ENCODE assay signal across 21 cellular contexts in the genomic region with DNA sequence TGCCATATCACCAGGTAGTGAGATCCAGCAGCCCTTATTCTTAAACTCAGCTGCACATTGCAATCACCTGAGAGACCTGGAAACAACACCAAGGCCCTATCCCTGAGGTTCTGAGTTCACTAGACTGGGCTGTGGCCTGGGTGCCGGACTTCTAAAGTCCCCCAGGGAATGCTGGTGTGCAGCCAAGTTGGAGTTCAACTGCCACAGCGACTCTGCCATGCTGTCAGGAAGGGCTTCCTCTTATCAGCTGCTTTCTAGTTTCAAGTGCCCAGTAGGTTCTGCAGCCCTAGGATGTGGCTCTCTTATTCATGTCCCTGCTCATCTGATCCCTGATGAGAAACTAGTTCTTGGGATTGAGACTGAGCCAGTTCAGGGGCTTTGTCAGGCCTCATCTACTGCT. TPM values are rescaled to one million over a fixed set of nuclear protein-coding genes. Genes with fewer than 3 reads are reported as not detected.
A peak's percentile ranks its signal among the peaks of the same experiment; 100 is the strongest.
DNase-seq lines count a peak whose midpoint lies in the region; ATAC-seq and TF ChIP-seq lines count a peak whose summit lies in the region.
"Had no signal": no experiment of that assay in that cellular context is flagged by ENCODE, and none has a peak within 500 bp of the region (broad histone marks: within the 10 kb centered on the region; RNA-seq: fewer than 3 reads in every experiment).

No MANE protein-coding gene starts in this region.

- H3K27ac ChIP-seq in right atrium auricular region (no peak overlapping the region), neutrophil (peak overlapping the region; percentile 6), tibial artery (no peak overlapping the region)
- H3K27ac ChIP-seq: 22Rv1, A549, C4-2B had no signal

- H3K9me3 Mint-ChIP-seq in stimulated activated naive CD8-positive, alpha-beta T cell treated with anti-CD3 and anti-CD28 coated beads, Interleukin-15, Interleukin-2, amounts not matched to agents 100 ng/mL and 50 ng/mL, for 24 hours: peaks cover 3% of the 10 kb centered on the region

- intact Hi-C loops in Right ventricle myocardium inferior (cut with DNase I): no loop called here
- intact Hi-C loops in tibial artery (cut with DNase I; ENCODE audit: low total_unique reads): no loop called here

- H3K27ac Mint-ChIP-seq in stimulated activated naive CD8-positive, alpha-beta T cell treated with anti-CD3 and anti-CD28 coated beads, Interleukin-15, Interleukin-2, amounts not matched to agents 100 ng/mL and 50 ng/mL, for 24 hours: peak overlapping the region; percentile 33
- H3K27ac Mint-ChIP-seq: B cell; CD4-positive, alpha-beta T cell; HFFc6 had no signal

- ATAC-seq in Right ventricle myocardium inferior: peak; percentile 41
- ATAC-seq in stimulated activated naive CD8-positive, alpha-beta T cell treated with anti-CD3 and anti-CD28 coated beads, Interleukin-15, Interleukin-2, amounts not matched to agents 100 U/mL and 50 U/mL, for 24 hours: no peak
- ATAC-seq: A549, HCT116, K562 had no signal

- no peak for TF ChIP-seq CTCF in right atrium auricular region (IDR thresholded peaks at IDR 0.05)
- TF ChIP-seq CTCF in neutrophil (IDR thresholded peaks at IDR 0.05): no peak
- no peak for TF ChIP-seq CTCF in GM10266 (IDR thresholded peaks at IDR 0.05; ENCODE audit: control insufficient read depth, insufficient read depth, low read depth, missing control alignments)
- no peak for TF ChIP-seq CTCF in tibial artery (IDR thresholded peaks at IDR 0.05)

- H3K27me3 ChIP-seq in right atrium auricular region (no peaks in the 10 kb centered on the region), neutrophil (no peaks in the 10 kb centered on the region), tibial artery (no peaks in the 10 kb centered on the region)

- H3K36me3 ChIP-seq in right atrium auricular region (no peaks in the 10 kb centered on the region), neutrophil (no peaks in the 10 kb centered on the region), tibial artery (no peaks in the 10 kb centered on the region)

- H3K4me3 ChIP-seq in right atrium auricular region: no peak overlapping the region
- no peak overlapping the region for H3K4me3 ChIP-seq in neutrophil (ENCODE audit: low read depth in 1 of 2, low read length in 1 of 2)
- H3K4me3 ChIP-seq in tibial artery: no peak overlapping the region
- H3K4me3 ChIP-seq: A549, K562 had no signal

- H3K36me3 Mint-ChIP-seq in stimulated activated naive CD8-positive, alpha-beta T cell treated with anti-CD3 and anti-CD28 coated beads, Interleukin-15, Interleukin-2, amounts not matched to agents 100 ng/mL and 50 ng/mL, for 24 hours (ENCODE audit: low read depth): peaks cover 4% of the 10 kb centered on the region

- H3K27me3 Mint-ChIP-seq in stimulated activated naive CD8-positive, alpha-beta T cell treated with anti-CD3 and anti-CD28 coated beads, Interleukin-15, Interleukin-2, amounts not matched to agents 100 ng/mL and 50 ng/mL, for 24 hours: no peaks in the 10 kb centered on the region
- H3K27me3 Mint-ChIP-seq: CD4-positive, alpha-beta T cell had no signal

- no peak overlapping the region for H3K4me3 Mint-ChIP-seq in stimulated activated naive CD8-positive, alpha-beta T cell treated with anti-CD3 and anti-CD28 coated beads, Interleukin-15, Interleukin-2, amounts not matched to agents 100 ng/mL and 50 ng/mL, for 24 hours
- H3K4me3 Mint-ChIP-seq: B cell; CD4-positive, alpha-beta T cell; HFFc6 had no signal

- H3K9me3 ChIP-seq in right atrium auricular region (peaks cover 0 to 2% of the 10 kb centered on the region in 2 donors), neutrophil (no peaks in the 10 kb centered on the region), tibial artery (peaks cover 0 to 3% (median 0%) of the 10 kb centered on the region in 3 donors)
- H3K9me3 ChIP-seq: A549 had no signal

- H3K4me1 ChIP-seq in right atrium auricular region (no peaks in the 10 kb centered on the region), neutrophil (ENCODE audit: control insufficient read depth in 1 of 2, insufficient read depth in 1 of 2, low read depth in 1 of 2, low read length in 1 of 2) (peaks cover 24 to 25% of the 10 kb centered on the region in 2 experiments), tibial artery (no peaks in the 10 kb centered on the region)
- H3K4me1 ChIP-seq: A549 had no signal

- DNase-seq in Right ventricle myocardium inferior (ENCODE audit: missing footprints) (no peak), right atrium auricular region (ENCODE audit: low spot score) (no peak), GM10266 (ENCODE audit: extremely low spot score) (no peak), tibial artery (no peak)
- DNase-seq in stimulated activated naive CD8-positive, alpha-beta T cell treated with anti-CD3 and anti-CD28 coated beads, Interleukin-15, Interleukin-2, amounts not matched to agents 100 U/mL and 50 U/mL, for 24 hours: no peak
- DNase-seq: CD4-positive, alpha-beta T cell; DMS153; DMS79; GDM1; GOT3; HFFc6; IMR-90 had no signal

- peaks cover 2% of the 10 kb centered on the region for H3K4me1 Mint-ChIP-seq in stimulated activated naive CD8-positive, alpha-beta T cell treated with anti-CD3 and anti-CD28 coated beads, Interleukin-15, Interleukin-2, amounts not matched to agents 100 ng/mL and 50 ng/mL, for 24 hours (ENCODE audit: low read depth)
- H3K4me1 Mint-ChIP-seq: B cell had no signal

RNA-seq across cellular contexts. Expression of a gene that starts 47.8 kb away (rescaled TPM):
- 116 TPM for total RNA-seq in Right ventricle myocardium inferior
- total RNA-seq in right atrium auricular region: 10 to 100 TPM; 50.9 to 74.0 TPM

RNA-seq across cellular contexts. Expression of a gene that starts 49.3 kb away (rescaled TPM):
- total RNA-seq in Right ventricle myocardium inferior (8.8 TPM), right atrium auricular region (10 to 100 TPM in 1 of 2 donors, 1 to 10 TPM in 1; 7.1 to 14.3 TPM)

RNA-seq across cellular contexts. Expression of a gene that starts 50.2 kb away (rescaled TPM):
- total RNA-seq in Right ventricle myocardium inferior: 0.08 TPM
- under 1 TPM; 0.22 to 0.35 TPM for total RNA-seq in right atrium auricular region
- total RNA-seq: Daoy, IMR-90, K562 had no signal

RNA-seq across cellular contexts. Expression of a gene that starts 59.7 kb away (rescaled TPM):
- total RNA-seq in Right ventricle myocardium inferior: 10.7 TPM
- 10 to 100 TPM in 1 of 2 donors, 1 to 10 TPM in 1; 8.7 to 15.5 TPM for total RNA-seq in right atrium auricular region
